Comparison of ENCODE assay signal across 7 cellular contexts in the genomic region with DNA sequence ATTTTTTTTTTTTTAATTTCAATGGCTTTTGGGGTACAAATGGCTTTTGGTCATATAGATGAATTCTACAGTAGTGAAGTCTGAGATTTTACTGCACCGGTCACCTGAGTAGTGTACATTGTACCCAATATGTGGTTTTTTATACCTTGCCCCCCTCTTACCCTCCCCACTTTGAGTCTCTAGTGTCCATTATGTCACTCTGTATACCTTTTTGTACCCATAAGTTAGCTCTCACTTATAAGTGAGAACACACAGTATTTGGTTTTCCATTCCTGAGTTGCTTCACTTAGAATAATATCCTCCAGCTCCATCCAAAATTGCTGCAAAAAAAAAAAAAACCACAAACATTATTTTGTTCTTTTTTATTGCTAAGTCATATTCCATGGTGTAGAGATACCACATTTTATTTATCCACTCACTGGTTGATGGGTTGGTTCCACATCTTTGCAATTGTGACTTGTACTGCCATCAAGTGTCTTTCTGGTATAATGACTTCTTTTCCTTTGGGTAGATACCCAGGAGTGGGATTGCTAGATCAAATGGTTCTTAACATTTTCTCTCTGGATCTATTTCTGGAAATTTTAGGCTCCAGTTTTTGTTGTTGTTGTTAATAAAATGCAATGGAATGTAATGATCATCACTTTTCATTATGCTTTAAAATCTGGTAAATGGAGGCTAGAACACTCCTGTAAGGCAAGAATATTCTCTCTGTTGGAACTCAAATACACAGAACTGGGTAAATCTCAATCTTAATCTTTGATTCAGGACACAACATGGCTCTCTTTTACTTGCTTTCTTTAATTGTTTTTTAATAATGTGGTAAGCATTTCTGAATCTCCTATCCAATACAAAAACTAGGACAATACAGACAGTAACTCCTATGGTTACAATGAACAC. TPM values are rescaled to one million over a fixed set of nuclear protein-coding genes. Genes with fewer than 3 reads are reported as not detected.
DNase-seq lines count a peak whose midpoint lies in the region; ATAC-seq and TF ChIP-seq lines count a peak whose summit lies in the region.

No MANE protein-coding gene starts in this region.

- ATAC-seq in activated naive CD8-positive, alpha-beta T cell treated with anti-CD3 and anti-CD28 coated beads, Interleukin-2, amount 50 U/mL, for 24 hours: no peak
- ATAC-seq in HG03469 (IDR thresholded peaks at IDR 0.05; ENCODE audit: unreplicated experiment) (no peak), HG03159 (IDR thresholded peaks at IDR 0.05; ENCODE audit: unreplicated experiment) (no peak)

- no peak overlapping the region for H2BK15ac ChIP-seq in mesenchymal stem cell (ENCODE audit: low read depth, poor library complexity, severe bottlenecking)

- no peaks in the 10 kb centered on the region for H3K79me1 ChIP-seq in mesenchymal stem cell (replicated peaks; ENCODE audit: low read length, poor library complexity, severe bottlenecking)

- no peak overlapping the region for H2BK120ac ChIP-seq in mesenchymal stem cell (ENCODE audit: low read depth, low read length)

- no peak overlapping the region for H3K14ac ChIP-seq in mesenchymal stem cell (ENCODE audit: low read length in 2 of 2)

- no peak overlapping the region for H4K91ac ChIP-seq in mesenchymal stem cell (ENCODE audit: low read length)

- peaks cover 23 to 94% of the 10 kb centered on the region in 2 experiments for H3K36me3 ChIP-seq in mesenchymal stem cell (ENCODE audit: control insufficient read depth in 1 of 2, insufficient read depth in 2 of 2, low read depth in 1 of 2, low read length in 2 of 2)

- no peaks in the 10 kb centered on the region for H3K27me3 ChIP-seq in mesenchymal stem cell (ENCODE audit: control insufficient read depth in 1 of 2, insufficient read depth in 1 of 2, low read length in 2 of 2)

- peak overlapping the region in 1 of 2 experiments; percentile 92 for H3K4me3 ChIP-seq in mesenchymal stem cell (ENCODE audit: insufficient read depth in 1 of 2, low read depth in 1 of 2, low read length in 2 of 2)

- no peak overlapping the region for H2BK12ac ChIP-seq in mesenchymal stem cell (ENCODE audit: low read length in 2 of 2)

- H3K27ac Mint-ChIP-seq in activated naive CD8-positive, alpha-beta T cell treated with anti-CD3 and anti-CD28 coated beads, Interleukin-2, amount 50 U/mL, for 24 hours: peak overlapping the region; percentile 55

- 100% methylated on average over 1 of the region's 1 CpG for WGBS in mesenchymal stem cell

- H3K36me3 Mint-ChIP-seq in activated naive CD8-positive, alpha-beta T cell treated with anti-CD3 and anti-CD28 coated beads, Interleukin-2, amount 50 U/mL, for 24 hours (ENCODE audit: low read depth): peaks cover 47% of the 10 kb centered on the region

- no peak overlapping the region for H3K4me3 Mint-ChIP-seq in activated naive CD8-positive, alpha-beta T cell treated with anti-CD3 and anti-CD28 coated beads, Interleukin-2, amount 50 U/mL, for 24 hours

- CTCF ChIA-PET in GM10248 (lab: Yijun Ruan, JAX): interaction anchor here (0.6 to 1.1 kb wide), 6 partner anchors 8 to 53 kb away, joined by 3 to 6 read pairs (median 3); no protein-coding TSS in a partner anchor

- peaks cover 17% of the 10 kb centered on the region for H3K4me1 ChIP-seq in mesenchymal stem cell (ENCODE audit: control insufficient read depth, insufficient read depth, low read depth, low read length)

- H3K9ac ChIP-seq in mesenchymal stem cell (ENCODE audit: low read length): peak overlapping the region; percentile 99

- no peak overlapping the region for H3K4ac ChIP-seq in mesenchymal stem cell (ENCODE audit: low read depth in 1 of 2, low read length in 2 of 2)

- peak overlapping the region; percentile 48 for H3K27ac ChIP-seq in mesenchymal stem cell (ENCODE audit: low read length, poor library complexity, severe bottlenecking)

- no peaks in the 10 kb centered on the region for H3K27me3 Mint-ChIP-seq in activated naive CD8-positive, alpha-beta T cell treated with anti-CD3 and anti-CD28 coated beads, Interleukin-2, amount 50 U/mL, for 24 hours

- H3K23ac ChIP-seq in mesenchymal stem cell (ENCODE audit: low read length in 2 of 2): no peak overlapping the region

- H2AFZ ChIP-seq in mesenchymal stem cell (ENCODE audit: low read depth, low read length): no peak overlapping the region

- peaks cover 88% of the 10 kb centered on the region for H3K4me1 Mint-ChIP-seq in activated naive CD8-positive, alpha-beta T cell treated with anti-CD3 and anti-CD28 coated beads, Interleukin-2, amount 50 U/mL, for 24 hours

- H2BK5ac ChIP-seq in mesenchymal stem cell (ENCODE audit: low read depth, low read length, poor library complexity, severe bottlenecking): no peak overlapping the region

- H3K9me3 Mint-ChIP-seq in activated naive CD8-positive, alpha-beta T cell treated with anti-CD3 and anti-CD28 coated beads, Interleukin-2, amount 50 U/mL, for 24 hours: no peaks in the 10 kb centered on the region

- POLR2A ChIA-PET in GM10248 (lab: Yijun Ruan, JAX): interaction anchor here (0.6 kb wide), 1 partner anchor 70 kb away, joined by 4 read pairs; no protein-coding TSS in a partner anchor

- no peak for DNase-seq in GM10248 (ENCODE audit: extremely low spot score)
- peak; percentile 51 for DNase-seq in MV-4-11 (lab: John Stamatoyannopoulos, UW)
- DNase-seq in activated naive CD8-positive, alpha-beta T cell treated with anti-CD3 and anti-CD28 coated beads, Interleukin-2, amount 50 U/mL, for 24 hours: no peak
- peak; percentile 80 for DNase-seq in mesenchymal stem cell
- DNase-seq in iPS-NIHi7 (ENCODE audit: extremely low spot score): no peak

- no peak overlapping the region for H4K8ac ChIP-seq in mesenchymal stem cell (ENCODE audit: low read length)

- H3K18ac ChIP-seq in mesenchymal stem cell (ENCODE audit: low read depth in 1 of 2, low read length in 2 of 2): no peak overlapping the region

- peak overlapping the region; percentile 24 for H3K4me2 ChIP-seq in mesenchymal stem cell (ENCODE audit: low read length, poor library complexity, severe bottlenecking)

- no peak overlapping the region for H2AK5ac ChIP-seq in mesenchymal stem cell (ENCODE audit: low read length, severe bottlenecking)

- H3K9me3 ChIP-seq in mesenchymal stem cell (ENCODE audit: control insufficient read depth, low read length): no peaks in the 10 kb centered on the region

- peak; percentile 41 for TF ChIP-seq CTCF in GM10248 (IDR thresholded peaks at IDR 0.05; ENCODE audit: control extremely low read depth, extremely low read depth, low read depth, missing control alignments)

RNA-seq across cellular contexts. Expression of gene NEAT1, which starts 10.3 kb away (rescaled TPM):
- polyA plus RNA-seq in mesenchymal stem cell (2013, experiment 1 of 2): 51.2 TPM
- polyA plus RNA-seq in mesenchymal stem cell (2013, experiment 2 of 2): 44.5 TPM

RNA-seq across cellular contexts. Expression of gene FRMD8, which starts 46.5 kb away (rescaled TPM):
- polyA plus RNA-seq in mesenchymal stem cell (2013, experiment 1 of 2): 24.6 TPM
- polyA plus RNA-seq in mesenchymal stem cell (2013, experiment 2 of 2): 25.1 TPM

RNA-seq across cellular contexts. Expression of gene SLC25A45, which starts 50.5 kb away (rescaled TPM):
- polyA plus RNA-seq in mesenchymal stem cell (2013, experiment 1 of 2): 2.2 TPM
- polyA plus RNA-seq in mesenchymal stem cell (2013, experiment 2 of 2): 1.9 TPM

Comparison
In these comparisons a context has a peak if more than half of its experiments do, and no peak if none do; other contexts are left out.
1. DNase-seq: peak in MV-4-11 (single experiment) and mesenchymal stem cell (single experiment); none in GM10248 (single experiment), activated naive CD8-positive, alpha-beta T cell treated with anti-CD3 and anti-CD28 coated beads, Interleukin-2, amount 50 U/mL, for 24 hours (single experiment) and iPS-NIHi7 (single experiment).